Comparison of ENCODE assay signal across 14 cellular contexts in the genomic region with DNA sequence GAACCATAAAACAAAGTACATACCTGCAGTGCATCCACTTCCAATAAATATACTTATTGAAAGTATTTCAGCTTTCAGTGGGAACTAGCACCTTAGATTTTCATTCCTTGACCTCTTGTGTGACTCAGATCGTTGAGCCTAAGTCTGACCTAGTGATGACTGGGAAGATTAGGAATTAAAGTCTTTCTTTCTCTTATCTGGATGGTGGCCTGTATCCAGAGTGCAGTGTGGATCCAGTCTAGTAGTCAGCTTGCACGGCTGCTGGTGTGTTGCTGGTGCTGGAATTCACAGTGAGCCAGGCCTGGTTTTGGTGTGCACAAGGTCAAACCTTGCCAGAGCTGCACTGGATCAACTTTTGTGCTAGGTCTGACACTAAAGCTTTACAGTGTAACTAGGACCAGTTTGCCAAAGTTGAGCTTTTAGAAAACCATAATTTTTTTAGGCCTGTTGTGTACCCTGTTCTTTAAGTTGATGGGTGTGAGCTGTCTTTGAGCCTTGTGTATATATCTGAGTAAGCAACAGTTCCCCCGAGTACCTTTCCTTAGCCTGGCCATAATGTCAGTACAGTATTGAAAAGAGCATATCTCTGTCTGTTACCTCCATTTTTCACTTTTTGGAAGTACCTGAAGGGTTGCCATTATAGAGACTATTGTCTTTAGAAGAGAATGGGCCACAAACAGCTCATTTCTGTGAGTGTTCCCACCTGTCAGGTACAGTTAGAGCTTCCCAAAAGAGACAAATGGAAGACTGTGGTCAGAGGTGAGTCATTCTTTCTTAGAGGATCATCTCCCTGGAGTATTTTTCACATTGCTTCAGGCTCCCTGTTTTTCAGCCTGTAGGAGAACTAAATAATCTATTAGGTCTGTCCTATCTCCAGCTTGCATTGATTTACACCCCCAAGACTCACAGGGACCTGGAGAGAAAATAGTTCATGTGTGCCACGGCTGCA.
"Had no signal": no experiment of that assay in that cellular context is flagged by ENCODE, and none has a peak within 500 bp of the region (broad histone marks: within the 10 kb centered on the region; RNA-seq: fewer than 3 reads in every experiment).

No MANE protein-coding gene starts in this region.

- H3K27ac Mint-ChIP-seq: activated T-helper 17 cell treated with anti-CD3 and anti-CD28 coated beads, Interleukin-2, amount 50 U/mL, for 72 hours; immature natural killer cell; stimulated activated effector memory CD8-positive, alpha-beta T cell treated with anti-CD3 and anti-CD28 coated beads, Interleukin-12 subunit alpha, Interleukin-12 subunit beta, amount 100 ng/mL, for 72 hours had no signal

- H3K36me3 ChIP-seq: colonic mucosa had no signal

- H3K9ac ChIP-seq: parathyroid adenoma had no signal

- H3K9me3 Mint-ChIP-seq: activated T-helper 17 cell treated with anti-CD3 and anti-CD28 coated beads, Interleukin-2, amount 50 U/mL, for 72 hours; immature natural killer cell; stimulated activated effector memory CD8-positive, alpha-beta T cell treated with anti-CD3 and anti-CD28 coated beads, Interleukin-12 subunit alpha, Interleukin-12 subunit beta, amount 100 ng/mL, for 72 hours had no signal

- H3K27ac ChIP-seq: colonic mucosa, esophagus squamous epithelium, parathyroid adenoma had no signal

- H3K4me1 Mint-ChIP-seq: activated T-helper 17 cell treated with anti-CD3 and anti-CD28 coated beads, Interleukin-2, amount 50 U/mL, for 72 hours had no signal

- H2AFZ ChIP-seq: parathyroid adenoma had no signal

- DNase-seq: activated CD4-positive, alpha-beta T cell treated with anti-CD3 and anti-CD28 coated beads, Interleukin-2, amount 50 U/mL, for 48 hours; activated CD4-positive, CD25-positive, alpha-beta regulatory T cell treated with anti-CD3 and anti-CD28 coated beads, Interleukin-2, amount 50 U/mL, for 72 hours; activated naive CD4-positive, alpha-beta T cell treated with Interleukin-2 at 50 U/mL for 16 hours; caudate nucleus; colonic mucosa; esophagus squamous epithelium; foreskin fibroblast; immature natural killer cell; midbrain; stimulated activated CD4-positive, alpha-beta T cell treated with anti-CD3 and anti-CD28 coated beads, Interleukin-12 subunit alpha, Interleukin-12 subunit beta, amount 100 ng/mL, for 4 hours; stimulated activated CD4-positive, alpha-beta T cell treated with anti-CD3 and anti-CD28 coated beads, Interleukin-2, amount 100 ng/mL, for 24 hours had no signal

- H3K4me3 ChIP-seq: colonic mucosa, esophagus squamous epithelium had no signal

- H3K4me1 ChIP-seq: colonic mucosa, esophagus squamous epithelium, parathyroid adenoma had no signal

- H3K9me3 ChIP-seq: colonic mucosa, esophagus squamous epithelium had no signal

- H3K27me3 ChIP-seq: colonic mucosa, esophagus squamous epithelium had no signal

- ATAC-seq: activated T-helper 17 cell treated with anti-CD3 and anti-CD28 coated beads, Interleukin-2, amount 50 U/mL, for 72 hours; stimulated activated effector memory CD8-positive, alpha-beta T cell treated with anti-CD3 and anti-CD28 coated beads, Interleukin-12 subunit alpha, Interleukin-12 subunit beta, amount 100 ng/mL, for 72 hours had no signal

- H3K27me3 Mint-ChIP-seq: activated T-helper 17 cell treated with anti-CD3 and anti-CD28 coated beads, Interleukin-2, amount 50 U/mL, for 72 hours had no signal

- H3K4me3 Mint-ChIP-seq: activated T-helper 17 cell treated with anti-CD3 and anti-CD28 coated beads, Interleukin-2, amount 50 U/mL, for 72 hours; immature natural killer cell; stimulated activated effector memory CD8-positive, alpha-beta T cell treated with anti-CD3 and anti-CD28 coated beads, Interleukin-12 subunit alpha, Interleukin-12 subunit beta, amount 100 ng/mL, for 72 hours had no signal

- H3K79me2 ChIP-seq: parathyroid adenoma had no signal
